Comparison of ENCODE assay signal across 30 cellular contexts in the genomic region with DNA sequence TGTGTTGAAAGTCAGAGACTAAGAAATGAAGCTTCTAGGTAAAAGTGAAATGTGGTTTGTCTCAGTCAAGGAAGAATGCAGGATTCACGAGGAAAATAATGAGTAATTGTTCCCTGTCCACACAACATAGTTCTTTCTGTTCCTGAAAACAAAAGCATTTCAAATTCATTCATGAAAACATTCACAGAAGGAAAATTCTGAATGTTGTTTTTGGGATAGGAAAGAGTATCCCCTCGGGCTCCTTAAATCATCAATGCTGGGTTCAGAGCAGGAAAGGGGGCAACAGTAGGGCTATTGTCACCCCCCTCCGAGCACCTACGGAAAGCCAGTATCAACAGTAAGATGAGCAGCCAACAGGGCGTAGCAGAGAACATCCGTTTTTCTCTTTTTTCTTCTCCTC.
"Had no signal": no experiment of that assay in that cellular context is flagged by ENCODE, and none has a peak within 500 bp of the region (broad histone marks: within the 10 kb centered on the region; RNA-seq: fewer than 3 reads in every experiment).

No MANE protein-coding gene starts in this region.

- DNase-seq: activated CD4-positive, alpha-beta memory T cell treated with anti-CD3 and anti-CD28 coated beads for 36 hours; activated CD4-positive, alpha-beta T cell treated with anti-CD3 and anti-CD28 coated beads, Interleukin-2, amount 10 ng/mL, durations not matched to agents 24 days and 14 days; activated CD4-positive, CD25-positive, alpha-beta regulatory T cell treated with anti-CD3 and anti-CD28 coated beads, Interleukin-2, amount 50 U/mL, for 72 hours; activated CD8-positive, alpha-beta memory T cell treated with anti-CD3 and anti-CD28 coated beads for 24 hours; activated effector memory CD4-positive, alpha-beta T cell treated with anti-CD3 and anti-CD28 coated beads, Interleukin-2, amount 50 U/mL, for 16 hours; activated naive CD4-positive, alpha-beta T cell treated with Interleukin-2 at 50 U/mL for 16 hours; activated naive CD8-positive, alpha-beta T cell treated with anti-CD3 and anti-CD28 coated beads, Interleukin-2, amount 50 U/mL, for 24 hours; activated T-cell treated with anti-CD3 and anti-CD28 coated beads, Interleukin-2, amount 50 U/mL, for 4 hours; amniotic stem cell; body of pancreas; Karpas-422; NCI-H1092; NCI-H1417; NCI-H2029; NCI-H2107; NCI-H2171 treated with DMSO at 0.1 percent for 48 hours; NCI-H226; NCI-H510A; NCI-H69; NK-92 treated with Interleukin-12 subunit alpha and Interleukin-12 subunit beta, amount 100 ng/mL, for 24 hours; Peyer's patch; SHP77; T-helper 17 cell; T-helper 9 cell had no signal

- H3K27me3 ChIP-seq: ascending aorta, body of pancreas, Peyer's patch, SJSA1 had no signal

- H3K36me3 ChIP-seq: ascending aorta, Peyer's patch, SJSA1 had no signal

- ATAC-seq: activated naive CD4-positive, alpha-beta T cell treated with anti-CD3 and anti-CD28 coated beads, Interleukin-2, amount 50 U/mL, for 72 hours; activated naive CD8-positive, alpha-beta T cell treated with anti-CD3 and anti-CD28 coated beads, Interleukin-2, amount 50 U/mL, for 24 hours; activated T-cell treated with anti-CD3 and anti-CD28 coated beads, Interleukin-2, amount 50 U/mL, for 4 hours; body of pancreas; K562; T-helper 17 cell; WTC11 had no signal

- H3K9me3 ChIP-seq: ascending aorta, body of pancreas, Peyer's patch, SJSA1 had no signal

- H3K4me1 ChIP-seq: ascending aorta, body of pancreas, Peyer's patch, SJSA1 had no signal

- H3K4me3 ChIP-seq: ascending aorta, body of pancreas, K562, Peyer's patch, SJSA1 had no signal

- H3K27ac ChIP-seq: ascending aorta, body of pancreas, Peyer's patch, RWPE1, SJSA1 had no signal
